31 cellular contexts compared by ENCODE assay signal in the genomic region with DNA sequence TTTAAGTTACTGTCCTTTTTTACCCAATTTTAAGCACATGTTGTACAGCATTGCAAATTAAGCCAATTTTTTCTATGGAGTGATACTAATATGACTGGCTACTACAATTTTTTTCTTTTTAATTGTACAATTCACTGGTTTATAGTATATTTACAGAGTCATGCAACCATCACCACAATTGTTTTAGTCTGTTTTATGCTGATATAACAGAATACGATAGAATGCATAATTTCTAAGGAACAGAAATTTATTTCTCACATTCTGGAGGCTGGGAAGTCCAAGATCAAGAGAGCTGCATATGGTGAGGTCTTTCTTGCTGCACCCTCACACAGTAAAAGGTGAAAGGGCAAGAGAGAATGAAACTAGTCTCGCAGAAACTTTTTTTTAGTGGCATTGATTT.
"Had no signal": no experiment of that assay in that cellular context is flagged by ENCODE, and none has a peak within 500 bp of the region (broad histone marks: within the 10 kb centered on the region; RNA-seq: fewer than 3 reads in every experiment).

No MANE protein-coding gene starts in this region.

- DNase-seq: activated effector memory CD4-positive, alpha-beta T cell treated with anti-CD3 and anti-CD28 coated beads, Interleukin-2, amount 50 U/mL, for 16 hours; activated effector memory CD4-positive, alpha-beta T cell treated with Interleukin-2 at 50 U/mL for 16 hours; activated gamma-delta T cell; activated gamma-delta T cell treated with Interleukin-2 at 50 U/mL for 16 hours; activated naive CD4-positive, alpha-beta T cell; activated naive CD4-positive, alpha-beta T cell treated with anti-CD3 and anti-CD28 coated beads for 36 hours; activated naive CD4-positive, alpha-beta T cell treated with anti-CD3 and anti-CD28 coated beads, Interleukin-2, amount 10 ng/mL, durations not matched to agents 7 days and 5 days; activated naive CD4-positive, alpha-beta T cell treated with anti-CD3 and anti-CD28 coated beads, Interleukin-2, amount 50 U/mL, for 16 hours; activated naive CD4-positive, alpha-beta T cell treated with Interleukin-2 at 50 U/mL for 16 hours; activated naive CD8-positive, alpha-beta T cell treated with anti-CD3 and anti-CD28 coated beads for 36 hours; activated naive CD8-positive, alpha-beta T cell treated with anti-CD3 and anti-CD28 coated beads, Interleukin-2, amount 10 ng/mL, durations not matched to agents 7 days and 5 days; activated naive CD8-positive, alpha-beta T cell treated with anti-CD3 and anti-CD28 coated beads, Interleukin-2, amount 50 U/mL, for 24 hours; activated T-cell treated with anti-CD3 and anti-CD28 coated beads, Interleukin-2, amount 50 U/mL, for 4 hours; activated T-cell treated with anti-CD3 and anti-CD28 coated beads, Interleukin-2, amount 50 U/mL, for 48 hours; activated T-cell treated with anti-CD3 and anti-CD28 coated beads, Interleukin-2, amount 50 U/mL, for 72 hours; adrenal gland; amniotic stem cell; amygdala; anterior cingulate cortex; aorta; body of pancreas; brain microvascular endothelial cell; caudate nucleus; central memory CD4-positive, alpha-beta T cell; cerebellar nuclear complex had no signal

- H3K27me3 ChIP-seq: adrenal gland, ascending aorta, body of pancreas, brain microvascular endothelial cell, breast epithelium, cardiac muscle cell had no signal

- H3K36me3 ChIP-seq: adrenal gland, ascending aorta, brain microvascular endothelial cell, breast epithelium, cardiac muscle cell had no signal

- FAIRE-seq: bronchial epithelial cell had no signal

- H3K27ac ChIP-seq: adrenal gland, ascending aorta, body of pancreas, brain microvascular endothelial cell, breast epithelium, cardiac muscle cell had no signal

- ATAC-seq: activated naive CD4-positive, alpha-beta T cell treated with anti-CD3 and anti-CD28 coated beads, Interleukin-2, amount 50 U/mL, for 72 hours; activated naive CD8-positive, alpha-beta T cell treated with anti-CD3 and anti-CD28 coated beads, Interleukin-2, amount 50 U/mL, for 24 hours; activated T-cell treated with anti-CD3 and anti-CD28 coated beads, Interleukin-2, amount 50 U/mL, for 4 hours; activated T-cell treated with anti-CD3 and anti-CD28 coated beads, Interleukin-2, amount 50 U/mL, for 72 hours; activated T-helper 17 cell treated with anti-CD3 and anti-CD28 coated beads, Interleukin-2, amount 50 U/mL, for 72 hours; body of pancreas had no signal

- H3K9me3 ChIP-seq: adrenal gland, ascending aorta, body of pancreas, breast epithelium had no signal

- H3K4me3 ChIP-seq: adrenal gland, ascending aorta, body of pancreas, breast epithelium, cardiac muscle cell had no signal

- H3K4me1 ChIP-seq: adrenal gland, ascending aorta, body of pancreas, breast epithelium had no signal
